1 cellular context compared by ENCODE assay signal in genomic region chr2:105886029-105886454, GRCh38.
TF ChIP-seq lines count a peak whose summit lies in the region.

No MANE protein-coding gene starts in this region.

TF ChIP-seq in GM23338, 12 proteins besides CTCF, POLR2A, EP300 and RAD21 (continued from another document):
- TF ChIP-seq ZNF462 (CRISPR knock-in tag; IDR thresholded peaks at IDR 0.05) (no peak), ETS1 (IDR thresholded peaks at IDR 0.05) (no peak), CREB1 (CRISPR knock-in tag; IDR thresholded peaks at IDR 0.05; ENCODE audit: low read depth) (no peak)
